Comparison of ENCODE assay signal across 12 cellular contexts in genomic region chr1:27598288-27598687, GRCh38. TPM values are rescaled to one million over a fixed set of nuclear protein-coding genes. Genes with fewer than 3 reads are reported as not detected.
DNase-seq lines count a peak whose midpoint lies in the region; ATAC-seq and TF ChIP-seq lines count a peak whose summit lies in the region.
"Had no signal": no experiment of that assay in that cellular context is flagged by ENCODE, and none has a peak within 500 bp of the region (broad histone marks: within the 10 kb centered on the region; RNA-seq: fewer than 3 reads in every experiment).

No MANE protein-coding gene starts in this region.

- WGBS in endodermal cell (ENCODE audit: insufficient coverage in 1 of 2, insufficient read length in 1 of 2), 2 experiments = 80 to 100% methylated on average over 1 to 2 of the region's 3 CpGs

- ATAC-seq in esophagus mucosa = no peak
- ATAC-seq: naive thymus-derived CD4-positive, alpha-beta T cell had no signal

- no peaks in the 10 kb centered on the region for H3K9me3 ChIP-seq in AG04450 (ENCODE audit: control insufficient read depth, insufficient read depth, low read length)
- H3K9me3 ChIP-seq in endodermal cell (ENCODE audit: control insufficient read depth, low read length) = no peaks in the 10 kb centered on the region
- no peaks in the 10 kb centered on the region for H3K9me3 ChIP-seq in neural progenitor cell (ENCODE audit: low read depth)

- H3K4me3 ChIP-seq in AG04450 (ENCODE audit: low read depth, low read length) (0 out of 2 replicates have a peak overlapping the region, but pooled peaks have one; percentile 7), endodermal cell (ENCODE audit: low read length) (no peak overlapping the region), neural progenitor cell (no peak overlapping the region)

- H2AFZ ChIP-seq in neural progenitor cell (replicated peaks) = no peak overlapping the region

- H3K4me3 Mint-ChIP-seq in endodermal cell (no peak overlapping the region), neural progenitor cell (no peak overlapping the region)
- H3K4me3 Mint-ChIP-seq: CD14-positive monocyte had no signal

- H3K36me3 ChIP-seq in endodermal cell (ENCODE audit: control insufficient read depth, insufficient read depth, low read length) (no peaks in the 10 kb centered on the region), neural progenitor cell (no peaks in the 10 kb centered on the region)

- H3F3A ChIP-seq in neural progenitor cell (ENCODE audit: low read depth) = peaks cover 47% of the 10 kb centered on the region

- DNase-seq in AG04450 (ENCODE audit: low read depth, low spot score) (no peak), NCI-H69 (lab: John Stamatoyannopoulos, UW) (peak; percentile 48), endodermal cell (peak; percentile 84), neural progenitor cell (ENCODE audit: low spot score) (peak; percentile 65), NCI-H510A (lab: John Stamatoyannopoulos, UW) (no peak), RKO (ENCODE audit: low spot score) (no peak)
- DNase-seq in activated effector memory CD4-positive, alpha-beta T cell treated with Interleukin-2 at 50 U/mL for 16 hours = no peak
- DNase-seq: naive thymus-derived CD4-positive, alpha-beta T cell; NCI-H2029 treated with DMSO at 0.1 percent for 48 hours had no signal

- H3K27me3 ChIP-seq in AG04450 (ENCODE audit: control insufficient read depth, insufficient read depth, low read length) = no peaks in the 10 kb centered on the region
- no peaks in the 10 kb centered on the region for H3K27me3 ChIP-seq in endodermal cell (ENCODE audit: control insufficient read depth, insufficient read depth, low read length, poor library complexity, severe bottlenecking)
- no peaks in the 10 kb centered on the region for H3K27me3 ChIP-seq in neural progenitor cell

- H3K4me2 ChIP-seq in neural progenitor cell = peak overlapping the region; percentile 98

- no peaks in the 10 kb centered on the region for H3K36me3 Mint-ChIP-seq in endodermal cell (ENCODE audit: low read depth)
- no peaks in the 10 kb centered on the region for H3K36me3 Mint-ChIP-seq in neural progenitor cell

- H3K27ac ChIP-seq in AG04450 (ENCODE audit: low read depth, low read length) (peak overlapping the region; percentile 2), endodermal cell (ENCODE audit: low read depth, low read length) (no peak overlapping the region), neural progenitor cell (peak overlapping the region; percentile 80)

- H3K9ac ChIP-seq in endodermal cell (ENCODE audit: extremely low read depth, low read length, poor library complexity, severe bottlenecking) (no peak overlapping the region), neural progenitor cell (peak overlapping the region; percentile 33)

- H3K4me1 Mint-ChIP-seq in endodermal cell = peaks cover 49% of the 10 kb centered on the region
- peaks cover 4% of the 10 kb centered on the region for H3K4me1 Mint-ChIP-seq in neural progenitor cell

- peaks cover 98% of the 10 kb centered on the region for H4K20me1 ChIP-seq in neural progenitor cell (ENCODE audit: low read depth)

- POLR2A ChIA-PET in AG04450 (lab: Yijun Ruan, JAX) = no interaction called here

- no peaks in the 10 kb centered on the region for H3K9me3 Mint-ChIP-seq in endodermal cell
- H3K9me3 Mint-ChIP-seq in neural progenitor cell = no peaks in the 10 kb centered on the region
- H3K9me3 Mint-ChIP-seq: CD14-positive monocyte had no signal

- CTCF ChIA-PET in AG04450 (lab: Charles Lee) = interaction anchor here (1.3 to 10.7 kb wide), 2 partner anchors 23 to 42 kb away, joined by 3 to 180 read pairs; no protein-coding TSS in a partner anchor

- TF ChIP-seq CTCF in AG04450 (IDR thresholded peaks at IDR 0.05; ENCODE audit: low read depth, low read length) = no peak
- TF ChIP-seq CTCF in endodermal cell (conservative IDR thresholded peaks at IDR 0.05) = no peak
- TF ChIP-seq CTCF in neural progenitor cell (IDR thresholded peaks at IDR 0.05) = no peak

- H3K4me1 ChIP-seq in endodermal cell (ENCODE audit: control insufficient read depth, insufficient read depth, low read length) = peaks cover 30% of the 10 kb centered on the region
- H3K4me1 ChIP-seq in neural progenitor cell = peaks cover 85% of the 10 kb centered on the region

- peaks cover 100% of the 10 kb centered on the region for H3K79me2 ChIP-seq in neural progenitor cell (ENCODE audit: low read depth)

- H3K27ac Mint-ChIP-seq in endodermal cell (no peak overlapping the region), neural progenitor cell (no peak overlapping the region)

- H3K27me3 Mint-ChIP-seq in endodermal cell (ENCODE audit: insufficient read depth) = no peaks in the 10 kb centered on the region
- peaks cover 3% of the 10 kb centered on the region for H3K27me3 Mint-ChIP-seq in neural progenitor cell (ENCODE audit: insufficient read depth, low read depth)
- H3K27me3 Mint-ChIP-seq: naive thymus-derived CD4-positive, alpha-beta T cell had no signal

RNA-seq across cellular contexts. Expression of gene AHDC1, which starts 5.7 kb away (rescaled TPM):
- polyA plus RNA-seq in AG04450 (2011; rRNA removed) = 2.8 and 3.0 TPM in 2 replicates
- 3.7 and 5.3 TPM in 2 replicates for polyA minus RNA-seq in AG04450 (2011; rRNA and poly(A)+ RNA removed)
- total RNA-seq in endodermal cell = 10 to 100 TPM; 39.3 to 41.2 TPM
- polyA plus RNA-seq in endodermal cell (2013, experiment 1 of 2) = 52.1 TPM
- 50.1 TPM for polyA plus RNA-seq in endodermal cell (2013, experiment 2 of 2)
- 7.0 and 26.5 TPM in 2 replicates for total RNA-seq in neural progenitor cell (ENCODE audit: low replicate concordance)
- 51.7 TPM for total RNA-seq in esophagus mucosa

RNA-seq across cellular contexts. Expression of gene FGR, which starts 36.7 kb away (rescaled TPM):
- not detected in 2 replicates for polyA plus RNA-seq in AG04450 (2011; rRNA removed)
- not detected in 2 replicates for polyA minus RNA-seq in AG04450 (2011; rRNA and poly(A)+ RNA removed)
- total RNA-seq in endodermal cell (not detected), neural progenitor cell (ENCODE audit: low replicate concordance) (not detected in 2 replicates), esophagus mucosa (1.3 TPM)
- 0.14 TPM for polyA plus RNA-seq in endodermal cell (2013, experiment 1 of 2)
- polyA plus RNA-seq in endodermal cell (2013, experiment 2 of 2) = not detected
- total RNA-seq: H4 had no signal

Comparison
In these comparisons a context has a peak if more than half of its experiments do, and no peak if none do; other contexts are left out.
1. DNase-seq: peak in NCI-H69 (single experiment), endodermal cell (single experiment) and neural progenitor cell (single experiment); none in AG04450 (single experiment), NCI-H510A (single experiment), RKO (single experiment) and activated effector memory CD4-positive, alpha-beta T cell treated with Interleukin-2 at 50 U/mL for 16 hours (single experiment).